ENCODE assay signal across 20 cellular contexts in genomic region chr4:3134201-3134600, GRCh38. TPM values are rescaled to one million over a fixed set of nuclear protein-coding genes. Genes with fewer than 3 reads are reported as not detected.
DNase-seq lines count a peak whose midpoint lies in the region; ATAC-seq, FAIRE-seq and TF ChIP-seq lines count a peak whose summit lies in the region.
"Had no signal": no experiment of that assay in that cellular context is flagged by ENCODE, and none has a peak within 500 bp of the region (broad histone marks: within the 10 kb centered on the region; RNA-seq: fewer than 3 reads in every experiment).

No MANE protein-coding gene starts in this region.

- H3K4me1 ChIP-seq in right atrium auricular region, result no peaks in the 10 kb centered on the region
- H3K4me1 ChIP-seq: Caco-2 had no signal

- no peak for TF ChIP-seq CTCF in right atrium auricular region (IDR thresholded peaks at IDR 0.05)

- no peak overlapping the region for H3K27ac ChIP-seq in right atrium auricular region
- H3K27ac ChIP-seq: 22Rv1, BLaER1, GM23248 had no signal

- no peak for FAIRE-seq in frontal cortex (lab: Jason Lieb, UNC)
- FAIRE-seq: H54, HepG2, HTR-8/SVneo had no signal

- peaks cover 50% of the 10 kb centered on the region for H3K36me3 ChIP-seq in right atrium auricular region

- H3K4me1 Mint-ChIP-seq in stimulated activated naive B cell treated with anti-CD40 and anti-IgM and Interleukin-4, amounts not matched to agents 10 μg/mL and 1 μg/mL and 100 μg/mL, for 72 hours, result peaks cover 9 to 11% of the 10 kb centered on the region in 2 donors
- H3K4me1 Mint-ChIP-seq: CD8-positive, alpha-beta memory T cell had no signal

- H3K4me3 ChIP-seq in right atrium auricular region, result no peak overlapping the region
- H3K4me3 ChIP-seq: BLaER1, GM23248 had no signal

- H3K27me3 ChIP-seq in right atrium auricular region, result no peaks in the 10 kb centered on the region
- H3K27me3 ChIP-seq: BLaER1 had no signal

- peak overlapping the region; percentile 26 for H3K27ac Mint-ChIP-seq in stimulated activated naive B cell treated with anti-CD40 and anti-IgM and Interleukin-4, amounts not matched to agents 10 μg/mL and 1 μg/mL and 100 μg/mL, for 72 hours

- no peaks in the 10 kb centered on the region for H3K27me3 Mint-ChIP-seq in stimulated activated naive B cell treated with anti-CD40 and anti-IgM and Interleukin-4, amounts not matched to agents 10 μg/mL and 1 μg/mL and 100 μg/mL, for 72 hours
- H3K27me3 Mint-ChIP-seq: CD8-positive, alpha-beta memory T cell had no signal

- DNase-seq in DMS53 (lab: John Stamatoyannopoulos, UW) (peak; percentile 34), DMS53 treated with DMSO at 0.1 percent for 48 hours (lab: John Stamatoyannopoulos, UW; ENCODE audit: unreplicated experiment) (no peak), left lobe of liver (ENCODE audit: low spot score) (no peak), right atrium auricular region (ENCODE audit: low spot score) (no peak), frontal cortex (ENCODE audit: low spot score in 2 of 2) (no peak)
- no peak for DNase-seq in stimulated activated naive B cell treated with anti-CD40 and anti-IgM and Interleukin-4, amounts not matched to agents 10 μg/mL and 1 μg/mL and 100 μg/mL, for 72 hours
- DNase-seq: AML-193; Caco-2; CD8-positive, alpha-beta memory T cell; DMS79; GM23248 had no signal

- H3K9me3 ChIP-seq in right atrium auricular region, result no peaks in the 10 kb centered on the region
- H3K9me3 ChIP-seq: BLaER1, Caco-2 had no signal

- ATAC-seq in left lobe of liver, result peak; percentile 18
- ATAC-seq in stimulated activated naive B cell treated with anti-CD40 and anti-IgM and Interleukin-4, amounts not matched to agents 10 μg/mL and 1 μg/mL and 100 μg/mL, for 72 hours (replicated peaks), result no peak
- ATAC-seq in HG03378 (IDR thresholded peaks at IDR 0.05; ENCODE audit: unreplicated experiment), result no peak
- no peak for ATAC-seq in HG02610 (IDR thresholded peaks at IDR 0.05; ENCODE audit: unreplicated experiment)
- ATAC-seq: HCT116, HepG2 had no signal

- H3K9me3 Mint-ChIP-seq in stimulated activated naive B cell treated with anti-CD40 and anti-IgM and Interleukin-4, amounts not matched to agents 10 μg/mL and 1 μg/mL and 100 μg/mL, for 72 hours, result no peaks in the 10 kb centered on the region
- H3K9me3 Mint-ChIP-seq: CD8-positive, alpha-beta memory T cell had no signal

- H3K36me3 Mint-ChIP-seq in stimulated activated naive B cell treated with anti-CD40 and anti-IgM and Interleukin-4, amounts not matched to agents 10 μg/mL and 1 μg/mL and 100 μg/mL, for 72 hours, result peaks cover 25 to 55% of the 10 kb centered on the region in 2 donors

- H3K4me3 Mint-ChIP-seq in stimulated activated naive B cell treated with anti-CD40 and anti-IgM and Interleukin-4, amounts not matched to agents 10 μg/mL and 1 μg/mL and 100 μg/mL, for 72 hours, result no peak overlapping the region
- H3K4me3 Mint-ChIP-seq: CD8-positive, alpha-beta memory T cell had no signal

RNA-seq across cellular contexts. Expression of gene HTT, which starts 59.7 kb away (rescaled TPM):
- total RNA-seq in left lobe of liver (25.1 TPM), right atrium auricular region (10 to 100 TPM; 18.1 to 30.5 TPM), frontal cortex (50.1 TPM)

RNA-seq across cellular contexts. Expression of gene HTT-AS, which starts 59.9 kb away (rescaled TPM):
- total RNA-seq in left lobe of liver, result not detected
- not detected for total RNA-seq in right atrium auricular region
- not detected for total RNA-seq in frontal cortex
- total RNA-seq: Caco-2; CD8-positive, alpha-beta memory T cell; G401; GM23248; HepG2 had no signal
